In the genomic region with DNA sequence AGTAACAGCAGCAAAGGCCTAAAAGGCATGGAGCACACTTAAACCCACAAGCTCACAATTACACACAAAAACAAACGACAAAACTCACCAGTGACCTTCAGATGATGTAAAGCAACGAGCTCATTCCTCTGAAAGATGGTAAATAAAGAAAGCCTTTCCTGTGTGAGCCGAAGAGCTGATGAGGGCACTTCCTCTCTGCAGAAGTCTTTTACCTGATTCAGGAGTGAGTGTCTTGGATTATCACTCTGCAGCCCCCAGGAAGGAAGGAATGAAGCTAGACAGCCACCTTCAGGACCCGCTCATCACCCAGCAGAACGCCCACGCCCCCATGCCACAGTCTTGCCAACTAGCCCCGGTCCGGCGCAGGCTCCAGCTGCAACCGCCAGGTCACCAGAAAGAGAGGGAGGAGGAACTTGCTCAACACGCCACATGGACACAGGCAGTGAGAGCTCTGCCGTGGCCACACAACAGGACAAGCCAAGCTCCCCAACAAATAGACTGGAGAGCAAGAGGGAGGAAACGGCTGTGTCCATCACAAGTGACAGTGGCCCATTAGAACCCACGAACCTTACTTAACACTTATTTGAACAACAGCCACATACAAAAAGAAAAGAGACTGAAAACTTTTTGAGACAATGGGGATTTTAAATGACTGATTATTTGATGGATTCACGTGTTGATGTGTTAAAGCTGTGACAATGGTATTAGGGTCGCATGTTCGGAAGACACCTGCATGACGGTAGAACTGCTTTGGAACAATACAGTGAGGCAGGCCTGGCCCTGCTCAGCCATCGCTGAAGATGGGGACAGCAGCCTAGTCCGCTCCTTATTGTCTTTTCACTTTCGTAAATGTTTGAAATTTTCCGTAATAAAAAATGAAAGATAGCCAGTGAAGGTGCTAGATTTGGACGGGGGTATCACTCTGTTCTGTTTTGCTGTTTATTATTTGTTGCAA, we compare ENCODE assay signal across 8 cellular contexts.
DNase-seq lines count a peak whose midpoint lies in the region; ATAC-seq and TF ChIP-seq lines count a peak whose summit lies in the region.

No MANE protein-coding gene starts in this region.

- H3K4me3 ChIP-seq in adipocyte (ENCODE audit: low read length) = peak overlapping the region; percentile 59

- TF ChIP-seq CTCF in natural killer cell (IDR thresholded peaks at IDR 0.05) = no peak

- intact Hi-C loops in natural killer cell (cut with micrococcal nuclease) = loop anchor here (2.0 kb wide), 1 partner anchor 15 kb away; no protein-coding TSS in a partner anchor

- H3K36me3 ChIP-seq in adipocyte (ENCODE audit: control insufficient read depth, insufficient read depth, low read length, severe bottlenecking) = no peaks in the 10 kb centered on the region

- DNase-seq in stimulated activated naive CD8-positive, alpha-beta T cell treated with anti-CD3 and anti-CD28 coated beads, Interleukin-15, amount 100 ng/mL, for 72 hours = no peak
- DNase-seq in adipocyte (ENCODE audit: low read depth) (no peak), natural killer cell (no peak), OCI-M2 (lab: John Stamatoyannopoulos, UW; ENCODE audit: unreplicated experiment) (no peak), amygdala (lab: John Stamatoyannopoulos, UW) (no peak)

- H3K4me1 ChIP-seq in adipocyte (ENCODE audit: control insufficient read depth, insufficient read depth, low read length) = peaks cover 55% of the 10 kb centered on the region

- H3K27me3 Mint-ChIP-seq in stimulated activated naive CD8-positive, alpha-beta T cell treated with anti-CD3 and anti-CD28 coated beads, Interleukin-15, Interleukin-2, amounts not matched to agents 100 ng/mL and 50 ng/mL, for 24 hours = peaks cover 33% of the 10 kb centered on the region
- peaks cover 40% of the 10 kb centered on the region for H3K27me3 Mint-ChIP-seq in stimulated activated naive CD8-positive, alpha-beta T cell treated with anti-CD3 and anti-CD28 coated beads, Interleukin-15, amount 100 ng/mL, for 72 hours
- no peaks in the 10 kb centered on the region for H3K27me3 Mint-ChIP-seq in natural killer cell (ENCODE audit: low read depth in 2 of 2)

- peak overlapping the region; percentile 76 for H3K27ac Mint-ChIP-seq in stimulated activated naive CD8-positive, alpha-beta T cell treated with anti-CD3 and anti-CD28 coated beads, Interleukin-15, Interleukin-2, amounts not matched to agents 100 ng/mL and 50 ng/mL, for 24 hours
- peak overlapping the region in 1 of 2 donors; percentile 84 for H3K27ac Mint-ChIP-seq in stimulated activated naive CD8-positive, alpha-beta T cell treated with anti-CD3 and anti-CD28 coated beads, Interleukin-15, amount 100 ng/mL, for 72 hours
- peak overlapping the region in 1 of 2 donors; percentile 93 for H3K27ac Mint-ChIP-seq in natural killer cell

- H3K36me3 Mint-ChIP-seq in stimulated activated naive CD8-positive, alpha-beta T cell treated with anti-CD3 and anti-CD28 coated beads, Interleukin-15, Interleukin-2, amounts not matched to agents 100 ng/mL and 50 ng/mL, for 24 hours (ENCODE audit: low read depth) = peaks cover 3% of the 10 kb centered on the region
- no peaks in the 10 kb centered on the region for H3K36me3 Mint-ChIP-seq in natural killer cell

- no peaks in the 10 kb centered on the region for H3K27me3 ChIP-seq in adipocyte (replicated peaks; ENCODE audit: control insufficient read depth, insufficient read depth, low read length)

- peaks cover 62% of the 10 kb centered on the region for H3K4me1 Mint-ChIP-seq in stimulated activated naive CD8-positive, alpha-beta T cell treated with anti-CD3 and anti-CD28 coated beads, Interleukin-15, Interleukin-2, amounts not matched to agents 100 ng/mL and 50 ng/mL, for 24 hours (ENCODE audit: low read depth)
- peaks cover 69% of the 10 kb centered on the region for H3K4me1 Mint-ChIP-seq in stimulated activated naive CD8-positive, alpha-beta T cell treated with anti-CD3 and anti-CD28 coated beads, Interleukin-15, amount 100 ng/mL, for 72 hours
- peaks cover 78 to 86% of the 10 kb centered on the region in 2 donors for H3K4me1 Mint-ChIP-seq in natural killer cell

- no peaks in the 10 kb centered on the region for H3K9me3 Mint-ChIP-seq in stimulated activated naive CD8-positive, alpha-beta T cell treated with anti-CD3 and anti-CD28 coated beads, Interleukin-15, Interleukin-2, amounts not matched to agents 100 ng/mL and 50 ng/mL, for 24 hours
- H3K9me3 Mint-ChIP-seq in stimulated activated naive CD8-positive, alpha-beta T cell treated with anti-CD3 and anti-CD28 coated beads, Interleukin-15, amount 100 ng/mL, for 72 hours = no peaks in the 10 kb centered on the region
- no peaks in the 10 kb centered on the region for H3K9me3 Mint-ChIP-seq in natural killer cell

- H3K4me3 Mint-ChIP-seq in stimulated activated naive CD8-positive, alpha-beta T cell treated with anti-CD3 and anti-CD28 coated beads, Interleukin-15, Interleukin-2, amounts not matched to agents 100 ng/mL and 50 ng/mL, for 24 hours = no peak overlapping the region
- H3K4me3 Mint-ChIP-seq in stimulated activated naive CD8-positive, alpha-beta T cell treated with anti-CD3 and anti-CD28 coated beads, Interleukin-15, amount 100 ng/mL, for 72 hours = peak overlapping the region in 1 of 2 donors; percentile 74
- H3K4me3 Mint-ChIP-seq in natural killer cell = peak overlapping the region; percentile 38

- H3K9ac ChIP-seq in adipocyte (ENCODE audit: low read length) = peak overlapping the region; percentile 78

- no peaks in the 10 kb centered on the region for H3K9me3 ChIP-seq in adipocyte (ENCODE audit: control insufficient read depth, low read length)

- no peak for ATAC-seq in stimulated activated naive CD8-positive, alpha-beta T cell treated with anti-CD3 and anti-CD28 coated beads, Interleukin-15, amount 100 ng/mL, for 72 hours
- ATAC-seq in natural killer cell (no peak), HG02798 (IDR thresholded peaks at IDR 0.05; ENCODE audit: poor library complexity, unreplicated experiment) (no peak), GM19455 (IDR thresholded peaks at IDR 0.05; ENCODE audit: unreplicated experiment) (no peak)
